Comparison of ENCODE assay signal across 12 cellular contexts in the genomic region with DNA sequence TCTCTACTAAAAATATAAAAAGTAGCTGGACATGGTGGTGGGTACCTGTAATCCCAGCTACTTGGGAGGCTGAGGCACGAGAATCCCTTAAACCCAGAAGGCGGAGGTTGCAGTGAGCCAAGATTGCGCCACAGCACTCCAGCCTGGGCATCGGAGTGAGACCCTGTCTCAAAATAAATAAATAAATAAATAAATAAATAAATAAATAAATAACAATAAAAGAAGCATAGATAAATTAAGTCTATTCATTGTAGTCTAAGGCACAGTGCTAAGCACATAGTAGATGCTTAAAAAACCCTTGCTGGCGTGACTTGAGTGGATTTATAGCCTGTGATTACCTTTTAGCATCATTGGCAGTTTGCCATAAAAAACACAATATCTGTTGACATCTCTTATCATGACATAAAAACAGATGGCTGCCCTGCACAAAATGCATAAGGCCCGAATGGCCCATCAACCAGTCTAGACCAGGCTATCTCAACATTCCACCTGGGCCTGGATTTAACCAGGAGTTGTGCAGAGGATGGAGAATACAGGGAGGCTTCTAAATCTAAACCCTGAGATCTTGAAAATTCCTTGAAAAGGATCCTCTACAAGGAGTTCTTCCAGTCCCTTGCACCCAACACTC.
"Had no signal": no experiment of that assay in that cellular context is flagged by ENCODE, and none has a peak within 500 bp of the region (broad histone marks: within the 10 kb centered on the region; RNA-seq: fewer than 3 reads in every experiment).

No MANE protein-coding gene starts in this region.

- DNase-seq: activated CD4-positive, alpha-beta T cell treated with anti-CD3 and anti-CD28 coated beads, Interleukin-2, amount 50 U/mL, for 48 hours; activated naive CD4-positive, alpha-beta T cell treated with anti-CD3 and anti-CD28 coated beads for 36 hours; dermis blood vessel endothelial cell; effector memory CD8-positive, alpha-beta T cell; hippocampal formation; kidney; left ventricle myocardium superior; T1000 had no signal

- H3K9me3 Mint-ChIP-seq: activated naive CD4-positive, alpha-beta T cell treated with anti-CD3 and anti-CD28 coated beads for 36 hours; activated T-helper 2 cell treated with anti-CD3 and anti-CD28 coated beads, Interferon-gamma antibody, Interleukin-2, Interleukin-4, amounts not matched to agents 10 μg/mL and 5 μg/mL and 100 μg/mL, durations not matched to agents 14 hours and 24 hours and 36 hours; effector memory CD8-positive, alpha-beta T cell; natural killer cell treated with Interleukin-12 subunit alpha and Interleukin-12 subunit beta and Interleukin-15 and Interleukin-18, amount 100 ng/mL, for 72 hours; stimulated activated effector memory CD8-positive, alpha-beta T cell treated with anti-CD3 and anti-CD28 coated beads, Interleukin-12 subunit alpha, Interleukin-12 subunit beta, amount 100 ng/mL, for 72 hours had no signal

- ATAC-seq: effector memory CD8-positive, alpha-beta T cell; left ventricle myocardium superior; natural killer cell treated with Interleukin-12 subunit alpha and Interleukin-12 subunit beta and Interleukin-15 and Interleukin-18, amount 100 ng/mL, for 72 hours; stimulated activated effector memory CD8-positive, alpha-beta T cell treated with anti-CD3 and anti-CD28 coated beads, Interleukin-12 subunit alpha, Interleukin-12 subunit beta, amount 100 ng/mL, for 72 hours had no signal

- H3K36me3 ChIP-seq: tibial nerve had no signal

- H3K4me3 ChIP-seq: tibial nerve had no signal

- H3K36me3 Mint-ChIP-seq: natural killer cell treated with Interleukin-12 subunit alpha and Interleukin-12 subunit beta and Interleukin-15 and Interleukin-18, amount 100 ng/mL, for 72 hours; stimulated activated effector memory CD8-positive, alpha-beta T cell treated with anti-CD3 and anti-CD28 coated beads, Interleukin-12 subunit alpha, Interleukin-12 subunit beta, amount 100 ng/mL, for 72 hours had no signal

- H3K4me1 ChIP-seq: tibial nerve had no signal

- H3K27ac Mint-ChIP-seq: activated naive CD4-positive, alpha-beta T cell treated with anti-CD3 and anti-CD28 coated beads for 36 hours; activated T-helper 2 cell treated with anti-CD3 and anti-CD28 coated beads, Interferon-gamma antibody, Interleukin-2, Interleukin-4, amounts not matched to agents 10 μg/mL and 5 μg/mL and 100 μg/mL, durations not matched to agents 14 hours and 24 hours and 36 hours; effector memory CD8-positive, alpha-beta T cell; natural killer cell treated with Interleukin-12 subunit alpha and Interleukin-12 subunit beta and Interleukin-15 and Interleukin-18, amount 100 ng/mL, for 72 hours; stimulated activated effector memory CD8-positive, alpha-beta T cell treated with anti-CD3 and anti-CD28 coated beads, Interleukin-12 subunit alpha, Interleukin-12 subunit beta, amount 100 ng/mL, for 72 hours had no signal

- H3K27ac ChIP-seq: tibial nerve had no signal

- H3K27me3 ChIP-seq: tibial nerve had no signal

- H3K4me3 Mint-ChIP-seq: activated naive CD4-positive, alpha-beta T cell treated with anti-CD3 and anti-CD28 coated beads for 36 hours; effector memory CD8-positive, alpha-beta T cell; natural killer cell treated with Interleukin-12 subunit alpha and Interleukin-12 subunit beta and Interleukin-15 and Interleukin-18, amount 100 ng/mL, for 72 hours; stimulated activated effector memory CD8-positive, alpha-beta T cell treated with anti-CD3 and anti-CD28 coated beads, Interleukin-12 subunit alpha, Interleukin-12 subunit beta, amount 100 ng/mL, for 72 hours had no signal

- H3K9me3 ChIP-seq: tibial nerve had no signal
